23 cellular contexts compared by ENCODE assay signal in genomic region chr18:53375641-53376040, GRCh38.
DNase-seq lines count a peak whose midpoint lies in the region; ATAC-seq and TF ChIP-seq lines count a peak whose summit lies in the region.
"Had no signal": no experiment of that assay in that cellular context is flagged by ENCODE, and none has a peak within 500 bp of the region (broad histone marks: within the 10 kb centered on the region; RNA-seq: fewer than 3 reads in every experiment).

No MANE protein-coding gene starts in this region.

- H3K36me3 ChIP-seq in left lung, result no peaks in the 10 kb centered on the region
- H3K36me3 ChIP-seq: BLaER1, MG63, ovary, thoracic aorta had no signal

- no peaks in the 10 kb centered on the region for H3K9me3 ChIP-seq in left lung
- H3K9me3 ChIP-seq: BLaER1, MG63, ovary, thoracic aorta had no signal

- peak overlapping the region; percentile 44 for H3K27ac ChIP-seq in VCaP
- H3K27ac ChIP-seq in left lung, result no peak overlapping the region
- H3K27ac ChIP-seq in foreskin keratinocyte, result no peak overlapping the region
- H3K27ac ChIP-seq: BLaER1, ovary, PC-9, thoracic aorta had no signal

- H3K4me1 ChIP-seq in left lung (no peaks in the 10 kb centered on the region), foreskin keratinocyte (no peaks in the 10 kb centered on the region)
- H3K4me1 ChIP-seq: BLaER1 had no signal

- ATAC-seq in left lung, result peak; percentile 96
- no peak for ATAC-seq in foreskin keratinocyte
- ATAC-seq: left colon; right cardiac atrium; stimulated activated naive B cell treated with anti-CD40 and anti-IgM and Interleukin-4, amounts not matched to agents 10 μg/mL and 1 μg/mL and 100 μg/mL, for 72 hours had no signal

- TF ChIP-seq CTCF in VCaP (conservative IDR thresholded peaks at IDR 0.05) (no peak), left lung (IDR thresholded peaks at IDR 0.05) (no peak), foreskin keratinocyte (conservative IDR thresholded peaks at IDR 0.05) (no peak)

- DNase-seq in DMS53 (lab: John Stamatoyannopoulos, UW) (peak; percentile 38), NCI-H1092 treated with DMSO at 0.1 percent for 48 hours (lab: John Stamatoyannopoulos, UW) (peak; percentile 36), left lung (peak in 1 of 2 donors; percentile 71), EL (no peak), foreskin keratinocyte (no peak), anterior cingulate cortex (lab: John Stamatoyannopoulos, UW) (no peak), GOT3 (lab: John Stamatoyannopoulos, UW) (no peak)
- DNase-seq: activated naive CD8-positive, alpha-beta T cell treated with anti-CD3 and anti-CD28 coated beads for 36 hours; central memory CD4-positive, alpha-beta T cell; dermis blood vessel endothelial cell; left colon; MG63; NCI-H226; NK-92 treated with Interleukin-12 subunit alpha and Interleukin-12 subunit beta, amount 100 ng/mL, for 24 hours; ovary; PC-9; right cardiac atrium; Right ventricle myocardium superior; stimulated activated CD4-positive, alpha-beta T cell treated with anti-CD3 and anti-CD28 coated beads, Interleukin-4, amount 100 ng/mL, for 1 hour; stimulated activated naive B cell treated with anti-CD40 and anti-IgM and Interleukin-4, amounts not matched to agents 10 μg/mL and 1 μg/mL and 100 μg/mL, for 72 hours had no signal

- no peak overlapping the region for H3K4me3 ChIP-seq in left lung
- H3K4me3 ChIP-seq: BLaER1, MG63, ovary, PC-9, thoracic aorta had no signal

- intact Hi-C loops in left lung (cut with DNase I), result no loop called here

- no peaks in the 10 kb centered on the region for H3K27me3 ChIP-seq in left lung
- no peaks in the 10 kb centered on the region for H3K27me3 ChIP-seq in foreskin keratinocyte
- H3K27me3 ChIP-seq: BLaER1, MG63, ovary had no signal

Comparison
In these comparisons a context has a peak if more than half of its experiments do, and no peak if none do; other contexts are left out.
1. DNase-seq: peak in DMS53 (single experiment) and NCI-H1092 treated with DMSO at 0.1 percent for 48 hours (single experiment); none in EL (single experiment), foreskin keratinocyte (0 of 2), anterior cingulate cortex (0 of 58) and GOT3 (single experiment).